26 cellular contexts compared by ENCODE assay signal in genomic region chr18:7657050-7657449, GRCh38.
DNase-seq lines count a peak whose midpoint lies in the region; ATAC-seq and TF ChIP-seq lines count a peak whose summit lies in the region.
"Had no signal": no experiment of that assay in that cellular context is flagged by ENCODE, and none has a peak within 500 bp of the region (broad histone marks: within the 10 kb centered on the region; RNA-seq: fewer than 3 reads in every experiment).

No MANE protein-coding gene starts in this region.

- H2BK20ac ChIP-seq in IMR-90 (ENCODE audit: low read depth, low read length): no peak overlapping the region

- peaks cover 4% of the 10 kb centered on the region for H3K4me1 ChIP-seq in IMR-90 (ENCODE audit: control insufficient read depth, insufficient read depth, low read length)
- peaks cover 2 to 64% (median 34%) of the 10 kb centered on the region in 12 donors for H3K4me1 ChIP-seq in heart left ventricle
- peaks cover 3% of the 10 kb centered on the region for H3K4me1 ChIP-seq in right cardiac atrium (ENCODE audit: control insufficient read depth, insufficient read depth, low read length)
- H3K4me1 ChIP-seq in gastrocnemius medialis: peaks cover 32 to 41% of the 10 kb centered on the region in 2 donors
- H3K4me1 ChIP-seq: SJCRH30 had no signal

- BruUV-seq in IMR-90 (replicated peaks; lab: Mats Ljungman, UMichigan): no TSS peak

- no peak overlapping the region for H4K8ac ChIP-seq in IMR-90 (ENCODE audit: low read depth in 2 of 2, low read length in 2 of 2)

- TF ChIP-seq RAD21 in IMR-90 (IDR thresholded peaks at IDR 0.05; ENCODE audit: low read length): no peak

- H3K9ac ChIP-seq in IMR-90 (ENCODE audit: low read depth, low read length): no peak overlapping the region

- H2BK120ac ChIP-seq in IMR-90 (ENCODE audit: low read depth, low read length): no peak overlapping the region

- no peak overlapping the region for H2AFZ ChIP-seq in IMR-90 (replicated peaks; ENCODE audit: low read length, poor library complexity)

- POLR2A ChIA-PET in IMR-90 (lab: Charles Lee; ENCODE audit: unreplicated experiment): no interaction called here
- POLR2A ChIA-PET in activated CD4-positive, alpha-beta T cell treated with anti-CD3 and anti-CD28 coated beads, Interleukin-2, amount 10 ng/mL, durations not matched to agents 7 days and 5 days (lab: Charles Lee): no interaction called here

- TF ChIP-seq CTCF in IMR-90 (conservative IDR thresholded peaks at IDR 0.05; ENCODE audit: low read depth, low read length) (no peak), heart left ventricle (IDR thresholded peaks at IDR 0.05) (no peak), gastrocnemius medialis (IDR thresholded peaks at IDR 0.05 in 4 of 5, conservative IDR thresholded peaks at IDR 0.05 in 1 of 5) (no peak), endothelial cell (IDR thresholded peaks at IDR 0.05; ENCODE audit: unreplicated experiment) (no peak)

- no peaks in the 10 kb centered on the region for H3K36me3 Mint-ChIP-seq in activated CD4-positive, alpha-beta T cell treated with anti-CD3 and anti-CD28 coated beads, Interleukin-2, amount 10 ng/mL, durations not matched to agents 7 days and 5 days (ENCODE audit: low read depth)
- peaks cover 3% of the 10 kb centered on the region for H3K36me3 Mint-ChIP-seq in endothelial cell (ENCODE audit: low read depth, unreplicated experiment)
- H3K36me3 Mint-ChIP-seq: CD8-positive, alpha-beta T cell had no signal

- in situ Hi-C loops in IMR-90 (cut with MboI; ENCODE audit: low sequenced_read_pairs): no loop called here
- in situ Hi-C loops in gastrocnemius medialis (cut with MboI; ENCODE audit: low sequenced_read_pairs in 4 of 4): no loop called here

- no peaks in the 10 kb centered on the region for H3K4me1 Mint-ChIP-seq in activated CD4-positive, alpha-beta T cell treated with anti-CD3 and anti-CD28 coated beads, Interleukin-2, amount 10 ng/mL, durations not matched to agents 7 days and 5 days
- H3K4me1 Mint-ChIP-seq in endothelial cell (ENCODE audit: unreplicated experiment): peaks cover 24% of the 10 kb centered on the region
- H3K4me1 Mint-ChIP-seq: B cell had no signal

- peaks cover 15 to 19% of the 10 kb centered on the region in 2 experiments; a peak in 3 of 4 replicates for H3K79me1 ChIP-seq in IMR-90 (ENCODE audit: low read depth in 1 of 2, low read length in 2 of 2)

- H2BK15ac ChIP-seq in IMR-90 (ENCODE audit: low read depth, low read length): no peak overlapping the region

- H3K4me2 ChIP-seq in IMR-90 (ENCODE audit: low read depth, low read length): peak overlapping the region; percentile 5

- no peaks in the 10 kb centered on the region for H4K20me1 ChIP-seq in IMR-90 (ENCODE audit: insufficient read depth, low read length)

- H3K23ac ChIP-seq in IMR-90 (ENCODE audit: low read depth, low read length): no peak overlapping the region

- H3K27ac ChIP-seq in IMR-90 (ENCODE audit: insufficient read depth, low read length): no peak overlapping the region
- H3K27ac ChIP-seq in heart left ventricle: peak overlapping the region; percentile 57 to 95 (median 74)
- H3K27ac ChIP-seq in right cardiac atrium (ENCODE audit: low read length): peak overlapping the region; percentile 63
- peak overlapping the region; percentile 10 to 44 (median 26) for H3K27ac ChIP-seq in gastrocnemius medialis
- H3K27ac ChIP-seq: C4-2B, HL-60, SJCRH30 had no signal

- H4K91ac ChIP-seq in IMR-90 (ENCODE audit: insufficient read depth, low read depth, low read length): no peak overlapping the region

- H3K14ac ChIP-seq in IMR-90 (replicated peaks; ENCODE audit: low read depth, low read length): no peak overlapping the region

- no peak for ATAC-seq in IMR-90 (ENCODE audit: low read depth)
- ATAC-seq in heart left ventricle: peak; percentile 96 to 98 (median 97)
- ATAC-seq in right cardiac atrium: peak; percentile 93 to 95
- ATAC-seq in gastrocnemius medialis: peak; percentile 58 to 77
- ATAC-seq: CD8-positive, alpha-beta T cell; K562 had no signal

- intact Hi-C loops in IMR-90 (cut with micrococcal nuclease) (no loop called here), heart left ventricle (cut with DNase I) (no loop called here), right cardiac atrium (cut with DNase I) (no loop called here), gastrocnemius medialis (cut with DNase I; ENCODE audit: low total_unique reads) (no loop called here)

- DNase-seq in IMR-90 (no peak), heart left ventricle (peak in 4 of 5 donors; percentile 51 to 76 (median 60)), right cardiac atrium (peak in 1 of 3 donors; percentile 54), gastrocnemius medialis (no peak), NCI-H1048 (lab: John Stamatoyannopoulos, UW) (no peak), endothelial cell (ENCODE audit: low spot score) (no peak), hepatic stellate cell (ENCODE audit: low spot score) (no peak)
- no peak for DNase-seq in activated CD4-positive, alpha-beta T cell treated with anti-CD3 and anti-CD28 coated beads, Interleukin-2, amount 10 ng/mL, durations not matched to agents 7 days and 5 days
- DNase-seq: CD8-positive, alpha-beta T cell; DMS 273 treated with DMSO at 0.1 percent for 48 hours; DMS79 treated with DMSO at 0.1 percent for 48 hours; HCEC 1CT; Kasumi-1; MV-4-11; NCI-H1105 treated with DMSO at 0.1 percent for 48 hours; NCI-H146; NCI-H1930; NCI-H2107; NCI-H446; NCI-H524 treated with DMSO at 0.1 percent for 48 hours; NCI-H774; SJCRH30 had no signal

- no peak overlapping the region for H3K18ac ChIP-seq in IMR-90 (ENCODE audit: low read depth, low read length)

- no peak overlapping the region for H4K5ac ChIP-seq in IMR-90 (ENCODE audit: low read depth, low read length)

- no peak overlapping the region for H3K56ac ChIP-seq in IMR-90 (ENCODE audit: extremely low read depth, insufficient read depth, low read length)

- no peak for TF ChIP-seq POLR2A in IMR-90 (IDR thresholded peaks at IDR 0.05; ENCODE audit: low read depth, low read length)
- no peak for TF ChIP-seq POLR2A in heart left ventricle (IDR thresholded peaks at IDR 0.05)
- no peak for TF ChIP-seq POLR2A in gastrocnemius medialis (IDR thresholded peaks at IDR 0.05)

- H3K9me1 ChIP-seq in IMR-90 (ENCODE audit: insufficient read depth, low read length): no peaks in the 10 kb centered on the region

- CTCF ChIA-PET in IMR-90 (lab: Yijun Ruan, JAX): interaction anchor here (1.1 kb wide), 1 partner anchor 53 kb away, joined by 4 read pairs; no protein-coding TSS in a partner anchor
- CTCF ChIA-PET in activated CD4-positive, alpha-beta T cell treated with anti-CD3 and anti-CD28 coated beads, Interleukin-2, amount 10 ng/mL, durations not matched to agents 7 days and 5 days (lab: Charles Lee): no interaction called here

- H2AK9ac ChIP-seq in IMR-90 (replicated peaks; ENCODE audit: low read depth, low read length, poor library complexity): no peak overlapping the region

- no peaks in the 10 kb centered on the region for H3K27me3 Mint-ChIP-seq in activated CD4-positive, alpha-beta T cell treated with anti-CD3 and anti-CD28 coated beads, Interleukin-2, amount 10 ng/mL, durations not matched to agents 7 days and 5 days
- no peaks in the 10 kb centered on the region for H3K27me3 Mint-ChIP-seq in endothelial cell (ENCODE audit: unreplicated experiment)
- H3K27me3 Mint-ChIP-seq: B cell had no signal

- H2AK5ac ChIP-seq in IMR-90 (ENCODE audit: low read depth, low read length): no peak overlapping the region

- H3K27me3 ChIP-seq in IMR-90 (ENCODE audit: control insufficient read depth, insufficient read depth, low read length) (no peaks in the 10 kb centered on the region), heart left ventricle (no peaks in the 10 kb centered on the region), right cardiac atrium (ENCODE audit: control insufficient read depth, insufficient read depth) (no peaks in the 10 kb centered on the region), gastrocnemius medialis (no peaks in the 10 kb centered on the region)
- H3K27me3 ChIP-seq: SJCRH30 had no signal

- no peak overlapping the region for H3K4ac ChIP-seq in IMR-90 (ENCODE audit: low read depth, low read length)

- H3K36me3 ChIP-seq in IMR-90 (ENCODE audit: control insufficient read depth, insufficient read depth, low read length): no peaks in the 10 kb centered on the region
- no peaks in the 10 kb centered on the region for H3K36me3 ChIP-seq in heart left ventricle
- no peaks in the 10 kb centered on the region for H3K36me3 ChIP-seq in gastrocnemius medialis
- H3K36me3 ChIP-seq: SJCRH30 had no signal

- H3K9me3 ChIP-seq in IMR-90 (ENCODE audit: control insufficient read depth, insufficient read depth, low read length) (no peaks in the 10 kb centered on the region), heart left ventricle (peaks cover 0 to 3% (median 0%) of the 10 kb centered on the region in 12 donors), right cardiac atrium (ENCODE audit: control insufficient read depth, low read length) (no peaks in the 10 kb centered on the region), gastrocnemius medialis (no peaks in the 10 kb centered on the region)
- H3K9me3 ChIP-seq: SJCRH30 had no signal

- 10% methylated on average over 3 of the region's 6 CpGs; no CpG with 5 or more reads in 1 of the 2 experiments for WGBS in IMR-90 (ENCODE audit: extremely low coverage in 2 of 2, insufficient read length in 1 of 2), 2 experiments
- 24 to 46% (median 38%) methylated on average over 6 of the region's 6 CpGs for WGBS in heart left ventricle, 4 donors
- 49% methylated on average over 6 of the region's 6 CpGs for WGBS in right cardiac atrium

- peaks cover 2% of the 10 kb centered on the region for H3K9me3 Mint-ChIP-seq in activated CD4-positive, alpha-beta T cell treated with anti-CD3 and anti-CD28 coated beads, Interleukin-2, amount 10 ng/mL, durations not matched to agents 7 days and 5 days
- no peaks in the 10 kb centered on the region for H3K9me3 Mint-ChIP-seq in endothelial cell (ENCODE audit: unreplicated experiment)
- H3K9me3 Mint-ChIP-seq: CD8-positive, alpha-beta T cell had no signal

- H3K4me3 ChIP-seq in IMR-90 (ENCODE audit: insufficient read depth, low read depth, low read length) (no peak overlapping the region), heart left ventricle (no peak overlapping the region), right cardiac atrium (ENCODE audit: low read length) (no peak overlapping the region), gastrocnemius medialis (no peak overlapping the region)
- H3K4me3 ChIP-seq: K562, SJCRH30 had no signal

- H3K27ac Mint-ChIP-seq in activated CD4-positive, alpha-beta T cell treated with anti-CD3 and anti-CD28 coated beads, Interleukin-2, amount 10 ng/mL, durations not matched to agents 7 days and 5 days: no peak overlapping the region
- no peak overlapping the region for H3K27ac Mint-ChIP-seq in endothelial cell (ENCODE audit: unreplicated experiment)
- H3K27ac Mint-ChIP-seq: B cell; CD8-positive, alpha-beta T cell had no signal

- no peak overlapping the region for H2BK5ac ChIP-seq in IMR-90 (ENCODE audit: low read depth, low read length, poor library complexity, severe bottlenecking)

- dilution Hi-C loops in IMR-90 (cut with HindIII; ENCODE audit: low sequenced_read_pairs, unreplicated experiment): no loop called here

- no peak overlapping the region for H3K4me3 Mint-ChIP-seq in activated CD4-positive, alpha-beta T cell treated with anti-CD3 and anti-CD28 coated beads, Interleukin-2, amount 10 ng/mL, durations not matched to agents 7 days and 5 days
- H3K4me3 Mint-ChIP-seq in endothelial cell (ENCODE audit: unreplicated experiment): no peak overlapping the region
- H3K4me3 Mint-ChIP-seq: B cell; CD8-positive, alpha-beta T cell had no signal

TF ChIP-seq in IMR-90, 13 proteins besides CTCF, POLR2A, EP300 and RAD21 (continues in another document):
- TF ChIP-seq RFX5 (IDR thresholded peaks at IDR 0.05; ENCODE audit: low read depth, low read length): no peak

Comparison
In these comparisons a context has a peak if more than half of its experiments do, and no peak if none do; other contexts are left out.
1. DNase-seq: peak in heart left ventricle (4 of 5); none in IMR-90 (single experiment), gastrocnemius medialis (0 of 2), NCI-H1048 (single experiment), activated CD4-positive, alpha-beta T cell treated with anti-CD3 and anti-CD28 coated beads, Interleukin-2, amount 10 ng/mL, durations not matched to agents 7 days and 5 days (single experiment), endothelial cell (single experiment) and hepatic stellate cell (single experiment).